8 cellular contexts compared by ENCODE assay signal in genomic region chr6:28335564-28336283, GRCh38. TPM values are rescaled to one million over a fixed set of nuclear protein-coding genes. Genes with fewer than 3 reads are reported as not detected.
DNase-seq lines count a peak whose midpoint lies in the region; ATAC-seq and TF ChIP-seq lines count a peak whose summit lies in the region.

Gene ZSCAN31, minus strand, starts transcription at chr6:28336148. Its CDS starts 6,465 bp downstream, at chr6:28329683.

- no peaks in the 10 kb centered on the region for H3K36me3 ChIP-seq in effector memory CD4-positive, alpha-beta T cell (ENCODE audit: control insufficient read depth, insufficient read depth, low read length)
- H3K36me3 ChIP-seq in lower lobe of right lung: no peaks in the 10 kb centered on the region

- intact Hi-C loops in lower lobe of right lung (cut with DNase I): no loop called here

- H3K27ac ChIP-seq in effector memory CD4-positive, alpha-beta T cell (ENCODE audit: insufficient read depth, low read length, poor library complexity, severe bottlenecking): peak within 1 kb of the TSS; percentile 89
- H3K27ac ChIP-seq in lower lobe of right lung: peak within 1 kb of the TSS; percentile 98

- peak within 1 kb of the TSS; percentile 78 for H3K4me3 ChIP-seq in effector memory CD4-positive, alpha-beta T cell (ENCODE audit: insufficient read depth, low read depth, low read length, poor library complexity, severe bottlenecking)
- H3K4me3 ChIP-seq in lower lobe of right lung: peak within 1 kb of the TSS; percentile 74

- no peak for TF ChIP-seq CTCF in lower lobe of right lung (IDR thresholded peaks at IDR 0.05)

- DNase-seq in Ammon's horn (ENCODE audit: low spot score) (peak; percentile 95), GM19240 (ENCODE audit: insufficient read length, low spot score) (peak; percentile 56), NCI-H82 (lab: John Stamatoyannopoulos, UW) (peak; percentile 97), lower lobe of right lung (peak; percentile 95)
- peak; percentile 54 to 68 for DNase-seq in activated CD8-positive, alpha-beta memory T cell treated with anti-CD3 and anti-CD28 coated beads for 1 hour (ENCODE audit: extremely low read depth in 1 of 2, low read depth in 1 of 2)
- DNase-seq in effector memory CD4-positive, alpha-beta T cell: peak; percentile 74 to 81 (median 77)
- DNase-seq in stimulated activated CD4-positive, alpha-beta T cell treated with anti-CD3 and anti-CD28 coated beads, TNF-alpha, amount 100 ng/mL, for 24 hours (ENCODE audit: low read depth in 3 of 3): peak; percentile 52 to 72 (median 53)

- peaks cover 9% of the 10 kb centered on the region for H3K4me1 ChIP-seq in effector memory CD4-positive, alpha-beta T cell (ENCODE audit: control insufficient read depth, insufficient read depth, low read length, poor library complexity, severe bottlenecking)
- H3K4me1 ChIP-seq in lower lobe of right lung: peaks cover 18% of the 10 kb centered on the region

- no peaks in the 10 kb centered on the region for H3K27me3 ChIP-seq in effector memory CD4-positive, alpha-beta T cell (replicated peaks; ENCODE audit: control insufficient read depth, insufficient read depth, low read length, poor library complexity, severe bottlenecking)
- no peaks in the 10 kb centered on the region for H3K27me3 ChIP-seq in lower lobe of right lung (ENCODE audit: low read depth)

- no peaks in the 10 kb centered on the region for H3K9me3 ChIP-seq in effector memory CD4-positive, alpha-beta T cell (ENCODE audit: control insufficient read depth, low read length)
- no peaks in the 10 kb centered on the region for H3K9me3 ChIP-seq in lower lobe of right lung

- peak; percentile 83 for ATAC-seq in HG03442 (IDR thresholded peaks at IDR 0.05; ENCODE audit: unreplicated experiment)
- ATAC-seq in lower lobe of right lung: peak; percentile 98

RNA-seq across cellular contexts. Expression of gene ZSCAN31, which starts in this region (rescaled TPM):
- 15.7 TPM for total RNA-seq in lower lobe of right lung

Comparison
In these comparisons a context has a peak if more than half of its experiments do, and no peak if none do; other contexts are left out.
1. Peak in every context shown above with its lines: DNase-seq, ATAC-seq, H3K4me3 ChIP-seq and H3K27ac ChIP-seq.